In the genomic region with DNA sequence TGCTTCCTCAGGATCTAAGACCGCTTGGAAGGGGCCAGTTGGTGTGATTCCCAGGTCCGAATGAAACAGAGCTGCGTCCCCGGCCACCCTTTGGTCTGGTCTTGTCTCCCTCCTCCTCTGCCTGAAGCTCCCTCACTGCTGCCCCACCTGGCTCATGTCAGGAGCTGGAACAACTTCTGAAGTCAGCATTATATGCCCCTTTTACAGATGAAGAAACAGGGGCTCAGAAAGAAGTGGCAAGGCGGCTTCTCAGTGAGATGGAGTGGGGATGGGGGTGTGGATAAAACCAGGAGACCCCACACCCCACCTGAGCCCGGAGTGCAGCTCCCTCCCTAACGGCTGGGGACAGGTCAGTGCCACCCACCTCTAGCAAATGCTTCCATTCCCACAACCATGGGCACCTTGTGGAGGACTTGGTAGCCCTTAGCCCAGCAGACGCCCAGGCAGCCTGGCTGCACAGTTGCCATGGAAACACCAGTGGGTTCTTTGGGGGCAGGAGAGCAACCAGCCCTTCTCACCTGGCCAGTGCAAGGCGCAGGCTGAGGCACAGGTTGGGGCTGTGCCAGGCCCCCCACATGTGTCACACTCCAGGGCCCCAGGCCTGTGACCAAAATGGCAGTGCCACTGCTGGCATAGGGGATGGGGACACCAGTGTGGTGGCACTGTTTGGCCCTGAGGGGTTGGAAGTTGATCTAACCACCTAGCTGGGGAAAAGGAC, we compare ENCODE assay signal across 9 cellular contexts. TPM values are rescaled to one million over a fixed set of nuclear protein-coding genes. Genes with fewer than 3 reads are reported as not detected.
A peak's percentile ranks its signal among the peaks of the same experiment; 100 is the strongest.
DNase-seq lines count a peak whose midpoint lies in the region; ATAC-seq, FAIRE-seq and TF ChIP-seq lines count a peak whose summit lies in the region.
"Had no signal": no experiment of that assay in that cellular context is flagged by ENCODE, and none has a peak within 500 bp of the region (broad histone marks: within the 10 kb centered on the region; RNA-seq: fewer than 3 reads in every experiment).

No MANE protein-coding gene starts in this region.

- DNase-seq in stimulated activated naive CD8-positive, alpha-beta T cell treated with anti-CD3 and anti-CD28 coated beads, Interleukin-15, Interleukin-2, amounts not matched to agents 100 U/mL and 50 U/mL, for 24 hours = no peak
- DNase-seq in breast epithelium (ENCODE audit: low spot score in 2 of 2) = no peak
- no peak for DNase-seq in mesothelial cell of epicardium (ENCODE audit: low spot score in 2 of 2, unreplicated experiment in 2 of 2)
- no peak for DNase-seq in erythroblast (lab: John Stamatoyannopoulos, UW)
- DNase-seq in HTR-8/SVneo (ENCODE audit: insufficient read length, low spot score) = no peak
- DNase-seq in hypothalamus (lab: John Stamatoyannopoulos, UW) = no peak
- DNase-seq: NCI-H1105 had no signal

- no peaks in the 10 kb centered on the region for H3K27me3 ChIP-seq in breast epithelium

- peaks cover 26% of the 10 kb centered on the region for H3K36me3 Mint-ChIP-seq in stimulated activated naive CD8-positive, alpha-beta T cell treated with anti-CD3 and anti-CD28 coated beads, Interleukin-15, Interleukin-2, amounts not matched to agents 100 ng/mL and 50 ng/mL, for 24 hours (ENCODE audit: low read depth)
- no peaks in the 10 kb centered on the region for H3K36me3 Mint-ChIP-seq in mesothelial cell of epicardium

- no peak for TF ChIP-seq CTCF in breast epithelium (IDR thresholded peaks at IDR 0.05)
- TF ChIP-seq CTCF in mesothelial cell of epicardium (IDR thresholded peaks at IDR 0.05; ENCODE audit: unreplicated experiment) = no peak

- no peak overlapping the region for H3K4me3 ChIP-seq in breast epithelium

- H3K36me3 ChIP-seq in breast epithelium = no peaks in the 10 kb centered on the region

- ATAC-seq in stimulated activated naive CD8-positive, alpha-beta T cell treated with anti-CD3 and anti-CD28 coated beads, Interleukin-15, Interleukin-2, amounts not matched to agents 100 U/mL and 50 U/mL, for 24 hours = no peak
- no peak for ATAC-seq in HG03457 (IDR thresholded peaks at IDR 0.05; ENCODE audit: unreplicated experiment)

- peaks cover 75% of the 10 kb centered on the region for H3K4me1 Mint-ChIP-seq in stimulated activated naive CD8-positive, alpha-beta T cell treated with anti-CD3 and anti-CD28 coated beads, Interleukin-15, Interleukin-2, amounts not matched to agents 100 ng/mL and 50 ng/mL, for 24 hours (ENCODE audit: low read depth)
- peaks cover 80% of the 10 kb centered on the region for H3K4me1 Mint-ChIP-seq in mesothelial cell of epicardium

- H3K9me3 Mint-ChIP-seq in stimulated activated naive CD8-positive, alpha-beta T cell treated with anti-CD3 and anti-CD28 coated beads, Interleukin-15, Interleukin-2, amounts not matched to agents 100 ng/mL and 50 ng/mL, for 24 hours = no peaks in the 10 kb centered on the region
- H3K9me3 Mint-ChIP-seq in mesothelial cell of epicardium = no peaks in the 10 kb centered on the region

- no peaks in the 10 kb centered on the region for H3K9me3 ChIP-seq in breast epithelium

- peak overlapping the region; percentile 47 for H3K4me3 Mint-ChIP-seq in stimulated activated naive CD8-positive, alpha-beta T cell treated with anti-CD3 and anti-CD28 coated beads, Interleukin-15, Interleukin-2, amounts not matched to agents 100 ng/mL and 50 ng/mL, for 24 hours
- H3K4me3 Mint-ChIP-seq in mesothelial cell of epicardium = no peak overlapping the region

- H3K27me3 Mint-ChIP-seq in stimulated activated naive CD8-positive, alpha-beta T cell treated with anti-CD3 and anti-CD28 coated beads, Interleukin-15, Interleukin-2, amounts not matched to agents 100 ng/mL and 50 ng/mL, for 24 hours = no peaks in the 10 kb centered on the region
- H3K27me3 Mint-ChIP-seq in mesothelial cell of epicardium (ENCODE audit: low read depth) = no peaks in the 10 kb centered on the region

- H3K4me1 ChIP-seq in breast epithelium = peaks cover 41 to 60% of the 10 kb centered on the region in 2 donors

- intact Hi-C loops in breast epithelium (cut with DNase I; ENCODE audit: low total_unique reads) = no loop called here

- H3K27ac ChIP-seq in breast epithelium = peak overlapping the region; percentile 88 to 94

- H3K27ac Mint-ChIP-seq in stimulated activated naive CD8-positive, alpha-beta T cell treated with anti-CD3 and anti-CD28 coated beads, Interleukin-15, Interleukin-2, amounts not matched to agents 100 ng/mL and 50 ng/mL, for 24 hours = peak overlapping the region; percentile 87
- H3K27ac Mint-ChIP-seq in mesothelial cell of epicardium = peak overlapping the region; percentile 93

- TF ChIP-seq POLR2A in breast epithelium (IDR thresholded peaks at IDR 0.05) (no peak), erythroblast (IDR thresholded peaks at IDR 0.05; ENCODE audit: low read length) (no peak)

- FAIRE-seq in HTR-8/SVneo (lab: Jason Lieb, UNC) = no peak

RNA-seq across cellular contexts. Expression of gene ECE1, which starts 31.9 kb away (rescaled TPM):
- total RNA-seq in breast epithelium = 100 to 1,000 TPM in 2 of 3 donors, 10 to 100 TPM in 1; 62.6 to 121 (median 112) TPM
- total RNA-seq in mesothelial cell of epicardium = 39.3 to 41.8 TPM (median 41.1 TPM) in 3 replicates
